18 cellular contexts compared by ENCODE assay signal in the genomic region with DNA sequence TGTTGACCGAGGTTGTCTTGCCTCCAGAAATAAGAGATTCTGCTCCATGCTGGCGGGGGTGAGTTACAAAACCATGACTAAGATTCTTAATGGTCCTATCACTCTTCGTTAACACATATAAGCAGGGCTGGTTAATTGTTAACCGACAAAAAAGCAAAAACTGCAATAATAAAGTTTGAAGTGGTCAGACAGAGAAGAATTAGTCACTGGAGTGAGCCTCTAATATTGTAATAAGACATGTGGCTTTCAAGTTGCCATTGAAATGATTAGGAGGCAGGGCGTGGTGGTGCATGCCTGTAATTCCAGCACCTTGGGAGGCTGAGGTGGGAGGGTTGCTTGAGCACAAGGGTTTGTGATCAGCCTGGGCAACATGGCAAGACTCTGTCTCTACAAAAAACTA.
DNase-seq lines count a peak whose midpoint lies in the region; ATAC-seq and TF ChIP-seq lines count a peak whose summit lies in the region.
"Had no signal": no experiment of that assay in that cellular context is flagged by ENCODE, and none has a peak within 500 bp of the region (broad histone marks: within the 10 kb centered on the region; RNA-seq: fewer than 3 reads in every experiment).

No MANE protein-coding gene starts in this region.

- no peak overlapping the region for H3K4ac ChIP-seq in mesenchymal stem cell (ENCODE audit: low read depth in 1 of 2, low read length in 2 of 2)

- no peak overlapping the region for H3K9ac ChIP-seq in mesenchymal stem cell (ENCODE audit: low read length)

- no peak overlapping the region for H2AFZ ChIP-seq in mesenchymal stem cell (ENCODE audit: low read depth, low read length)

- DNase-seq in AG10803 (ENCODE audit: low read depth) (peak; percentile 14), LoVo (ENCODE audit: low spot score) (peak; percentile 75), glomerular visceral epithelial cell (ENCODE audit: extremely low spot score) (peak; percentile 93), mesenchymal stem cell (no peak), midbrain (lab: John Stamatoyannopoulos, UW) (no peak), pons (ENCODE audit: low spot score) (no peak), COLO829 (ENCODE audit: low spot score) (no peak)
- DNase-seq: COR-L47, DMS53, EL, KBM-7, NCI-H187, NCI-H345, NCI-H524 treated with DMSO at 0.1 percent for 48 hours, PC-3 had no signal

- no peak for ATAC-seq in HG02763 (IDR thresholded peaks at IDR 0.05; ENCODE audit: unreplicated experiment)
- ATAC-seq: HepG2, PC-3 had no signal

- H3K9me3 ChIP-seq in mesenchymal stem cell (ENCODE audit: control insufficient read depth, low read length) = peaks cover 9% of the 10 kb centered on the region

- peaks cover 3% of the 10 kb centered on the region for H3K4me1 ChIP-seq in mesenchymal stem cell (ENCODE audit: control insufficient read depth, insufficient read depth, low read depth, low read length)

- H3K27ac ChIP-seq in mesenchymal stem cell (ENCODE audit: low read length, poor library complexity, severe bottlenecking) = peak overlapping the region; percentile 90
- H3K27ac ChIP-seq: 22Rv1 had no signal

- H3K27me3 ChIP-seq in mesenchymal stem cell (ENCODE audit: control insufficient read depth in 1 of 2, insufficient read depth in 1 of 2, low read length in 2 of 2) = no peaks in the 10 kb centered on the region

- TF ChIP-seq CTCF in AG10803 (conservative IDR thresholded peaks at IDR 0.05; ENCODE audit: low read length) = no peak

- H4K91ac ChIP-seq in mesenchymal stem cell (ENCODE audit: low read length) = no peak overlapping the region

- H3K79me1 ChIP-seq in mesenchymal stem cell (replicated peaks; ENCODE audit: low read length, poor library complexity, severe bottlenecking) = peaks cover 2% of the 10 kb centered on the region

- H3K36me3 ChIP-seq in mesenchymal stem cell (ENCODE audit: control insufficient read depth in 1 of 2, insufficient read depth in 2 of 2, low read depth in 1 of 2, low read length in 2 of 2) = peaks cover 3 to 38% of the 10 kb centered on the region in 2 experiments

- no peak overlapping the region for H3K14ac ChIP-seq in mesenchymal stem cell (ENCODE audit: low read length in 2 of 2)

- H2BK12ac ChIP-seq in mesenchymal stem cell (ENCODE audit: low read length in 2 of 2) = no peak overlapping the region

- 93% methylated on average over 5 of the region's 5 CpGs for WGBS in mesenchymal stem cell

- H3K23ac ChIP-seq in mesenchymal stem cell (ENCODE audit: low read length in 2 of 2) = no peak overlapping the region

- H3K4me3 ChIP-seq in AG10803 (ENCODE audit: low read length) (no peak overlapping the region), mesenchymal stem cell (ENCODE audit: insufficient read depth in 1 of 2, low read depth in 1 of 2, low read length in 2 of 2) (no peak overlapping the region)

- H2BK120ac ChIP-seq in mesenchymal stem cell (ENCODE audit: low read depth, low read length) = no peak overlapping the region

- no peak overlapping the region for H4K8ac ChIP-seq in mesenchymal stem cell (ENCODE audit: low read length)

- H2BK15ac ChIP-seq in mesenchymal stem cell (ENCODE audit: low read depth, poor library complexity, severe bottlenecking) = no peak overlapping the region

- no peak overlapping the region for H2AK5ac ChIP-seq in mesenchymal stem cell (ENCODE audit: low read length, severe bottlenecking)

- no peak overlapping the region for H3K4me2 ChIP-seq in mesenchymal stem cell (ENCODE audit: low read length, poor library complexity, severe bottlenecking)

- no peak overlapping the region for H2BK5ac ChIP-seq in mesenchymal stem cell (ENCODE audit: low read depth, low read length, poor library complexity, severe bottlenecking)

- H3K18ac ChIP-seq in mesenchymal stem cell (ENCODE audit: low read depth in 1 of 2, low read length in 2 of 2) = no peak overlapping the region

Comparison
In these comparisons a context has a peak if more than half of its experiments do, and no peak if none do; other contexts are left out.
1. DNase-seq: peak in AG10803 (single experiment), LoVo (single experiment) and glomerular visceral epithelial cell (single experiment); none in mesenchymal stem cell (single experiment), midbrain (single experiment), pons (single experiment) and COLO829 (single experiment).